Comparison of ENCODE assay signal across 15 cellular contexts in the genomic region with DNA sequence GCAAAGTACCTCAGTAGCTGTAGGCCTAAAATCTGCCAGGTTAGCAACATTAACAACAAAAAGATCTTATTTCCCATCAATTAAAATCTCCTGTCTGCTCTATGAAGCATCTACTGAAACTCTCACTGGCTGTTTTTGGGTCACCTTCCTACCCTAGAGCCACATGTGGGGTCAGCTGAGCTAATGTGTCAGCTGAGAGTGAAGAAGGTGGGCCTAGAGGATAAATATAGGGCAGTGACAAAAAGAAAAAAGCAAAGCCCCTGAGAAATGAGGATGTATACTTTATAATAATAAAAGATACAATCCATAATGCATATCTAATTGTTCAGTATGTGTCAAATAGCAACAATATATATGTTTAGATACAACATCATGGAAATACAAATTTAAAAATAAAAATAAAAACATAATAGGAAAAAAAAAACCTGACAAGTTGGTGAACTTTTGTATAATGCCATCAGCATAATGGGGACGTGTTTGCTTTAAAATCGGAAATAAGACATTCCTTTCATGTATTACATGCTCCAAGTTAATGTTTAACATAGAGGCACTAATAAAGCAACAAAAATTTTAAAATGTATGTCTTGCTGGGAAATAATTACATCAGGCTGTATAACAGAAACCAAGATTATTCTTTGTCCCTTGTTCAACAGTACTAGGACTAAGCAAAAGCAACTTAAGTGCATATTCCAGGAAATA.
"Had no signal": no experiment of that assay in that cellular context is flagged by ENCODE, and none has a peak within 500 bp of the region (broad histone marks: within the 10 kb centered on the region; RNA-seq: fewer than 3 reads in every experiment).

No MANE protein-coding gene starts in this region.

- ATAC-seq: activated naive CD4-positive, alpha-beta T cell treated with anti-CD3 and anti-CD28 coated beads, Interleukin-2, amount 50 U/mL, for 72 hours; body of pancreas; right cardiac atrium; stimulated activated memory B cell treated with anti-CD40 and anti-IgM and Interleukin-4, amounts not matched to agents 10 μg/mL and 1 μg/mL and 100 μg/mL, for 72 hours; T-helper 17 cell had no signal

- H3K36me3 ChIP-seq: left ventricle myocardium inferior had no signal

- H3K36me3 Mint-ChIP-seq: activated naive CD4-positive, alpha-beta T cell treated with anti-CD3 and anti-CD28 coated beads, Interleukin-2, amount 50 U/mL, for 72 hours; immature natural killer cell; stimulated activated memory B cell treated with anti-CD40 and anti-IgM and Interleukin-4, amounts not matched to agents 10 μg/mL and 1 μg/mL and 100 μg/mL, for 72 hours; type B pancreatic cell had no signal

- H3K9me3 ChIP-seq: body of pancreas, left ventricle myocardium inferior had no signal

- H3K4me3 Mint-ChIP-seq: activated CD4-positive, alpha-beta T cell treated with anti-CD3 and anti-CD28 coated beads, Interleukin-2, amount 10 ng/mL, durations not matched to agents 7 days and 5 days; central memory CD8-positive, alpha-beta T cell; immature natural killer cell; stimulated activated memory B cell treated with anti-CD40 and anti-IgM and Interleukin-4, amounts not matched to agents 10 μg/mL and 1 μg/mL and 100 μg/mL, for 72 hours; T-helper 17 cell; type B pancreatic cell had no signal

- H3K27me3 ChIP-seq: body of pancreas had no signal

- H3K4me1 ChIP-seq: body of pancreas, left ventricle myocardium inferior had no signal

- H3K27ac Mint-ChIP-seq: activated CD4-positive, alpha-beta T cell treated with anti-CD3 and anti-CD28 coated beads, Interleukin-2, amount 10 ng/mL, durations not matched to agents 7 days and 5 days; activated naive CD4-positive, alpha-beta T cell treated with anti-CD3 and anti-CD28 coated beads, Interleukin-2, amount 50 U/mL, for 72 hours; immature natural killer cell; stimulated activated memory B cell treated with anti-CD40 and anti-IgM and Interleukin-4, amounts not matched to agents 10 μg/mL and 1 μg/mL and 100 μg/mL, for 72 hours; T-helper 17 cell; type B pancreatic cell had no signal

- H3K4me1 Mint-ChIP-seq: activated CD4-positive, alpha-beta T cell treated with anti-CD3 and anti-CD28 coated beads, Interleukin-2, amount 10 ng/mL, durations not matched to agents 7 days and 5 days; central memory CD8-positive, alpha-beta T cell; immature natural killer cell; stimulated activated memory B cell treated with anti-CD40 and anti-IgM and Interleukin-4, amounts not matched to agents 10 μg/mL and 1 μg/mL and 100 μg/mL, for 72 hours; T-helper 17 cell had no signal

- H3K4me3 ChIP-seq: body of pancreas, left ventricle myocardium inferior had no signal

- DNase-seq: activated CD4-positive, alpha-beta T cell treated with anti-CD3 and anti-CD28 coated beads, Interleukin-2, amount 10 ng/mL, durations not matched to agents 7 days and 5 days; activated CD4-positive, CD25-positive, alpha-beta regulatory T cell; amniotic stem cell; body of pancreas; dermis blood vessel endothelial cell; immature natural killer cell; left ventricle myocardium inferior; mesendoderm; right cardiac atrium; substantia nigra; T-helper 17 cell had no signal

- H3K9me3 Mint-ChIP-seq: activated CD4-positive, alpha-beta T cell treated with anti-CD3 and anti-CD28 coated beads, Interleukin-2, amount 10 ng/mL, durations not matched to agents 7 days and 5 days; activated naive CD4-positive, alpha-beta T cell treated with anti-CD3 and anti-CD28 coated beads, Interleukin-2, amount 50 U/mL, for 72 hours; central memory CD8-positive, alpha-beta T cell; stimulated activated memory B cell treated with anti-CD40 and anti-IgM and Interleukin-4, amounts not matched to agents 10 μg/mL and 1 μg/mL and 100 μg/mL, for 72 hours; type B pancreatic cell had no signal

- H3K27ac ChIP-seq: body of pancreas, left ventricle myocardium inferior had no signal

- H3K27me3 Mint-ChIP-seq: activated CD4-positive, alpha-beta T cell treated with anti-CD3 and anti-CD28 coated beads, Interleukin-2, amount 10 ng/mL, durations not matched to agents 7 days and 5 days; central memory CD8-positive, alpha-beta T cell; stimulated activated memory B cell treated with anti-CD40 and anti-IgM and Interleukin-4, amounts not matched to agents 10 μg/mL and 1 μg/mL and 100 μg/mL, for 72 hours; T-helper 17 cell; type B pancreatic cell had no signal
